10 cellular contexts compared by ENCODE assay signal in genomic region chr4:180542445-180543100, GRCh38.
DNase-seq lines count a peak whose midpoint lies in the region; ATAC-seq and TF ChIP-seq lines count a peak whose summit lies in the region.
"Had no signal": no experiment of that assay in that cellular context is flagged by ENCODE, and none has a peak within 500 bp of the region (broad histone marks: within the 10 kb centered on the region; RNA-seq: fewer than 3 reads in every experiment).

No MANE protein-coding gene starts in this region.

- DNase-seq in GM23338 (ENCODE audit: low spot score) = no peak
- peak; percentile 5 for DNase-seq in NCI-H1092 treated with DMSO at 0.1 percent for 48 hours (lab: John Stamatoyannopoulos, UW)
- peak; percentile 0 for DNase-seq in amniotic epithelial cell (ENCODE audit: low read depth)
- peak; percentile 48 for DNase-seq in kidney epithelial cell (ENCODE audit: low read depth)
- no peak for DNase-seq in activated gamma-delta T cell treated with Interleukin-2 at 50 U/mL for 16 hours
- DNase-seq in NCI-H1436 treated with DMSO at 0.1 percent for 48 hours (lab: John Stamatoyannopoulos, UW) = no peak
- no peak for DNase-seq in hepatic stellate cell (ENCODE audit: low spot score)
- DNase-seq: activated T-cell treated with anti-CD3 and anti-CD28 coated beads, Interleukin-2, amount 50 U/mL, for 72 hours had no signal

- H4K20me1 ChIP-seq in GM23338 (replicated peaks; ENCODE audit: insufficient read depth) = no peaks in the 10 kb centered on the region

- peak overlapping the region; percentile 43 for H3K4me2 ChIP-seq in GM23338

- 0 out of 3 replicates have a peak, but pooled peaks cover 3% of the 10 kb centered on the region for H3K36me3 Mint-ChIP-seq in GM23338 (ENCODE audit: low read depth)

- H3K9me3 ChIP-seq in gastroesophageal sphincter = no peaks in the 10 kb centered on the region

- peak overlapping the region; percentile 52 for H3K27ac ChIP-seq in GM23338 (ENCODE audit: low read depth)
- H3K27ac ChIP-seq in gastroesophageal sphincter = no peak overlapping the region

- 29 to 39% methylated on average over 5 of the region's 5 CpGs for WGBS in gastroesophageal sphincter (ENCODE audit: low coverage in 1 of 2), 2 donors

- H3K4me3 ChIP-seq in GM23338 = peak overlapping the region; percentile 15
- no peak overlapping the region for H3K4me3 ChIP-seq in kidney epithelial cell (ENCODE audit: low read depth, low read length)
- no peak overlapping the region for H3K4me3 ChIP-seq in gastroesophageal sphincter

- H3K27me3 ChIP-seq in GM23338 (ENCODE audit: insufficient read depth) (no peaks in the 10 kb centered on the region), kidney epithelial cell (ENCODE audit: control insufficient read depth, insufficient read depth, low read length) (no peaks in the 10 kb centered on the region), gastroesophageal sphincter (no peaks in the 10 kb centered on the region)

- ATAC-seq in GM23338 = peak; percentile 20; the same call in 2 of the 3 replicates
- ATAC-seq in gastroesophageal sphincter = no peak
- ATAC-seq: activated T-cell treated with anti-CD3 and anti-CD28 coated beads, Interleukin-2, amount 50 U/mL, for 72 hours had no signal

- H3K4me3 Mint-ChIP-seq in GM23338 = no peak overlapping the region
- H3K4me3 Mint-ChIP-seq: activated T-cell treated with anti-CD3 and anti-CD28 coated beads, Interleukin-2, amount 50 U/mL, for 72 hours; mesothelial cell of epicardium had no signal

- no peaks in the 10 kb centered on the region for H3K9me3 Mint-ChIP-seq in GM23338
- H3K9me3 Mint-ChIP-seq: activated T-cell treated with anti-CD3 and anti-CD28 coated beads, Interleukin-2, amount 50 U/mL, for 72 hours had no signal

- no peak for TF ChIP-seq EP300 in gastroesophageal sphincter (IDR thresholded peaks at IDR 0.05)

- H3K4me1 Mint-ChIP-seq in GM23338 = peaks cover 50% of the 10 kb centered on the region

- H3F3A ChIP-seq in GM23338 (replicated peaks; ENCODE audit: low read depth) = no peaks in the 10 kb centered on the region

- TF ChIP-seq CTCF in GM23338 (conservative IDR thresholded peaks at IDR 0.05; ENCODE audit: low read depth in 2 of 2) (no peak), kidney epithelial cell (IDR thresholded peaks at IDR 0.05; ENCODE audit: insufficient read depth, low read length, poor library complexity, severe bottlenecking) (no peak), gastroesophageal sphincter (IDR thresholded peaks at IDR 0.05) (no peak)

- H2AFZ ChIP-seq in GM23338 = no peak overlapping the region

- H3K9me2 ChIP-seq in GM23338 (ENCODE audit: insufficient read depth) = no peaks in the 10 kb centered on the region

- peak overlapping the region; percentile 92 for H3K27ac Mint-ChIP-seq in GM23338
- H3K27ac Mint-ChIP-seq: activated T-cell treated with anti-CD3 and anti-CD28 coated beads, Interleukin-2, amount 50 U/mL, for 72 hours had no signal

- H3K4me1 ChIP-seq in GM23338 (ENCODE audit: insufficient read depth) (peaks cover 48% of the 10 kb centered on the region), gastroesophageal sphincter (no peaks in the 10 kb centered on the region)

- TF ChIP-seq POLR2A in gastroesophageal sphincter (IDR thresholded peaks at IDR 0.05) = no peak

- H3K27me3 Mint-ChIP-seq in GM23338 (ENCODE audit: insufficient read depth, low read depth, poor library complexity) = peaks cover 2% of the 10 kb centered on the region

- H3K79me2 ChIP-seq in GM23338 (replicated peaks; ENCODE audit: insufficient read depth) = no peaks in the 10 kb centered on the region

- no peaks in the 10 kb centered on the region for H3K36me3 ChIP-seq in GM23338 (ENCODE audit: insufficient read depth)
- no peaks in the 10 kb centered on the region for H3K36me3 ChIP-seq in kidney epithelial cell (ENCODE audit: control insufficient read depth, insufficient read depth, low read length)
- no peaks in the 10 kb centered on the region for H3K36me3 ChIP-seq in gastroesophageal sphincter

TF ChIP-seq in GM23338, 12 proteins besides CTCF, POLR2A, EP300 and RAD21 (continues in another document):
- TF ChIP-seq EZH2 (IDR thresholded peaks at IDR 0.05; ENCODE audit: low read depth, unreplicated experiment) (no peak), ZNF331 (CRISPR knock-in tag; IDR thresholded peaks at IDR 0.05; ENCODE audit: low read depth) (no peak), STAT1 (IDR thresholded peaks at IDR 0.05; ENCODE audit: unreplicated experiment) (no peak), CREB1 (CRISPR knock-in tag; IDR thresholded peaks at IDR 0.05; ENCODE audit: low read depth) (no peak), EZH2phosphoT487 (IDR thresholded peaks at IDR 0.05; ENCODE audit: unreplicated experiment) (no peak), ZNF462 (CRISPR knock-in tag; IDR thresholded peaks at IDR 0.05) (no peak), POLR2AphosphoS5 (IDR thresholded peaks at IDR 0.05; ENCODE audit: low read depth) (no peak), NANOG (IDR thresholded peaks at IDR 0.05; ENCODE audit: borderline replicate concordance) (no peak), ETS1 (IDR thresholded peaks at IDR 0.05) (no peak), ZNF114 (CRISPR knock-in tag; IDR thresholded peaks at IDR 0.05) (no peak)

Comparison
In these comparisons a context has a peak if more than half of its experiments do, and no peak if none do; other contexts are left out.
1. DNase-seq: peak in NCI-H1092 treated with DMSO at 0.1 percent for 48 hours (single experiment), amniotic epithelial cell (single experiment) and kidney epithelial cell (single experiment); none in GM23338 (single experiment), activated gamma-delta T cell treated with Interleukin-2 at 50 U/mL for 16 hours (single experiment), NCI-H1436 treated with DMSO at 0.1 percent for 48 hours (single experiment) and hepatic stellate cell (single experiment).